Comparison of ENCODE assay signal across 8 cellular contexts in genomic region chr6:33453361-33454008, GRCh38. TPM values are rescaled to one million over a fixed set of nuclear protein-coding genes. Genes with fewer than 3 reads are reported as not detected.
DNase-seq lines count a peak whose midpoint lies in the region; ATAC-seq lines count a peak whose summit lies in the region.

No MANE protein-coding gene starts in this region.

- CTCF ChIA-PET in activated naive CD4-positive, alpha-beta T cell treated with anti-CD3 and anti-CD28 coated beads for 36 hours (lab: Charles Lee), result interaction anchor here (1.1 kb wide), 1 partner anchor 247 kb away, joined by 4 read pairs; no protein-coding TSS in a partner anchor

- no peaks in the 10 kb centered on the region for H3K27me3 ChIP-seq in thymus (ENCODE audit: control insufficient read depth, insufficient read depth)

- H3K36me3 ChIP-seq in thymus (ENCODE audit: control insufficient read depth, insufficient read depth), result peaks cover 24% of the 10 kb centered on the region

- H3K4me3 ChIP-seq in thymus (ENCODE audit: low read length), result peak overlapping the region; percentile 92

- no peaks in the 10 kb centered on the region for H3K9me3 ChIP-seq in thymus (ENCODE audit: control insufficient read depth)

- no peak for ATAC-seq in activated naive CD4-positive, alpha-beta T cell treated with anti-CD3 and anti-CD28 coated beads, Interleukin-2, amount 50 U/mL, for 72 hours

- intact Hi-C loops in activated naive CD4-positive, alpha-beta T cell treated with anti-CD3 and anti-CD28 coated beads for 36 hours (cut with micrococcal nuclease), result loop anchor here (1.0 kb wide), 5 partner anchors 22 to 118 kb away; partner anchors contain the start of genes CUTA and KIFC1

- peaks cover 12% of the 10 kb centered on the region for H3K4me1 ChIP-seq in thymus (ENCODE audit: control insufficient read depth, insufficient read depth, low read length)

- under 1% methylated on average over 12 of the region's 12 CpGs for WGBS in thymus

- H3K4me3 Mint-ChIP-seq in activated naive CD4-positive, alpha-beta T cell treated with anti-CD3 and anti-CD28 coated beads for 36 hours, result peak overlapping the region; percentile 87

- no peak for DNase-seq in activated naive CD4-positive, alpha-beta T cell treated with anti-CD3 and anti-CD28 coated beads for 36 hours
- DNase-seq in activated naive CD4-positive, alpha-beta T cell treated with Interleukin-2 at 50 U/mL for 16 hours, result no peak
- DNase-seq in activated naive CD4-positive, alpha-beta T cell treated with anti-CD3 and anti-CD28 coated beads, Interleukin-2, amount 50 U/mL, for 72 hours (ENCODE audit: low spot score in 2 of 2), result no peak
- peak; percentile 27 for DNase-seq in iris pigment epithelial cell (ENCODE audit: low read depth)
- DNase-seq in NCI-H2029 treated with DMSO at 0.1 percent for 48 hours (lab: John Stamatoyannopoulos, UW), result no peak
- no peak for DNase-seq in NCI-H1694 treated with DMSO at 0.1 percent for 48 hours (lab: John Stamatoyannopoulos, UW)
- no peak for DNase-seq in LoVo (ENCODE audit: low spot score)

- peak overlapping the region; percentile 85 for H3K27ac Mint-ChIP-seq in activated naive CD4-positive, alpha-beta T cell treated with anti-CD3 and anti-CD28 coated beads for 36 hours
- H3K27ac Mint-ChIP-seq in activated naive CD4-positive, alpha-beta T cell treated with anti-CD3 and anti-CD28 coated beads, Interleukin-2, amount 50 U/mL, for 72 hours, result peak overlapping the region; percentile 90 to 94

- H3K36me3 Mint-ChIP-seq in activated naive CD4-positive, alpha-beta T cell treated with anti-CD3 and anti-CD28 coated beads for 36 hours (ENCODE audit: low read depth), result peaks cover 19% of the 10 kb centered on the region
- H3K36me3 Mint-ChIP-seq in activated naive CD4-positive, alpha-beta T cell treated with anti-CD3 and anti-CD28 coated beads, Interleukin-2, amount 50 U/mL, for 72 hours, result peaks cover 7 to 8% of the 10 kb centered on the region in 2 donors

- H3K4me1 Mint-ChIP-seq in activated naive CD4-positive, alpha-beta T cell treated with anti-CD3 and anti-CD28 coated beads for 36 hours (ENCODE audit: low read depth), result peaks cover 47% of the 10 kb centered on the region

- peak overlapping the region; percentile 87 for H3K27ac ChIP-seq in thymus (ENCODE audit: low read depth)

- H3K9me3 Mint-ChIP-seq in activated naive CD4-positive, alpha-beta T cell treated with anti-CD3 and anti-CD28 coated beads for 36 hours, result no peaks in the 10 kb centered on the region
- no peaks in the 10 kb centered on the region for H3K9me3 Mint-ChIP-seq in activated naive CD4-positive, alpha-beta T cell treated with anti-CD3 and anti-CD28 coated beads, Interleukin-2, amount 50 U/mL, for 72 hours

- H3K27me3 Mint-ChIP-seq in activated naive CD4-positive, alpha-beta T cell treated with anti-CD3 and anti-CD28 coated beads for 36 hours (ENCODE audit: low read depth), result no peaks in the 10 kb centered on the region

RNA-seq across cellular contexts. Expression of gene ZBTB9, which starts 0.9 kb away (rescaled TPM):
- 1 to 10 TPM; 5.0 to 6.5 TPM for total RNA-seq in activated naive CD4-positive, alpha-beta T cell treated with anti-CD3 and anti-CD28 coated beads for 36 hours
- 10 to 100 TPM in 1 of 2 donors, 1 to 10 TPM in 1; 9.4 to 12.5 TPM for total RNA-seq in activated naive CD4-positive, alpha-beta T cell treated with anti-CD3 and anti-CD28 coated beads, Interleukin-2, amount 50 U/mL, for 72 hours
- polyA plus RNA-seq in thymus, result 9.0 TPM

RNA-seq across cellular contexts. Expression of gene SYNGAP1, which starts 33.6 kb away (rescaled TPM):
- 10 to 100 TPM; 35.1 to 42.2 TPM for total RNA-seq in activated naive CD4-positive, alpha-beta T cell treated with anti-CD3 and anti-CD28 coated beads for 36 hours
- 10 to 100 TPM; 70.5 to 71.7 TPM for total RNA-seq in activated naive CD4-positive, alpha-beta T cell treated with anti-CD3 and anti-CD28 coated beads, Interleukin-2, amount 50 U/mL, for 72 hours
- polyA plus RNA-seq in thymus, result 26.7 TPM

RNA-seq across cellular contexts. Expression of gene CUTA, which starts 35.6 kb away (rescaled TPM):
- total RNA-seq in activated naive CD4-positive, alpha-beta T cell treated with anti-CD3 and anti-CD28 coated beads for 36 hours, result 100 to 1,000 TPM; 163 to 181 TPM
- 100 to 1,000 TPM; 186 to 334 TPM for total RNA-seq in activated naive CD4-positive, alpha-beta T cell treated with anti-CD3 and anti-CD28 coated beads, Interleukin-2, amount 50 U/mL, for 72 hours
- 199 TPM for polyA plus RNA-seq in thymus

RNA-seq across cellular contexts. Expression of gene PHF1, which starts 42.7 kb away (rescaled TPM):
- total RNA-seq in activated naive CD4-positive, alpha-beta T cell treated with anti-CD3 and anti-CD28 coated beads for 36 hours, result 10 to 100 TPM; 31.0 to 32.3 TPM
- total RNA-seq in activated naive CD4-positive, alpha-beta T cell treated with anti-CD3 and anti-CD28 coated beads, Interleukin-2, amount 50 U/mL, for 72 hours, result 100 to 1,000 TPM in 1 of 2 donors, 10 to 100 TPM in 1; 27.5 to 156 TPM
- 141 TPM for polyA plus RNA-seq in thymus
